ENCODE assay signal across 1 cellular context in the genomic region with DNA sequence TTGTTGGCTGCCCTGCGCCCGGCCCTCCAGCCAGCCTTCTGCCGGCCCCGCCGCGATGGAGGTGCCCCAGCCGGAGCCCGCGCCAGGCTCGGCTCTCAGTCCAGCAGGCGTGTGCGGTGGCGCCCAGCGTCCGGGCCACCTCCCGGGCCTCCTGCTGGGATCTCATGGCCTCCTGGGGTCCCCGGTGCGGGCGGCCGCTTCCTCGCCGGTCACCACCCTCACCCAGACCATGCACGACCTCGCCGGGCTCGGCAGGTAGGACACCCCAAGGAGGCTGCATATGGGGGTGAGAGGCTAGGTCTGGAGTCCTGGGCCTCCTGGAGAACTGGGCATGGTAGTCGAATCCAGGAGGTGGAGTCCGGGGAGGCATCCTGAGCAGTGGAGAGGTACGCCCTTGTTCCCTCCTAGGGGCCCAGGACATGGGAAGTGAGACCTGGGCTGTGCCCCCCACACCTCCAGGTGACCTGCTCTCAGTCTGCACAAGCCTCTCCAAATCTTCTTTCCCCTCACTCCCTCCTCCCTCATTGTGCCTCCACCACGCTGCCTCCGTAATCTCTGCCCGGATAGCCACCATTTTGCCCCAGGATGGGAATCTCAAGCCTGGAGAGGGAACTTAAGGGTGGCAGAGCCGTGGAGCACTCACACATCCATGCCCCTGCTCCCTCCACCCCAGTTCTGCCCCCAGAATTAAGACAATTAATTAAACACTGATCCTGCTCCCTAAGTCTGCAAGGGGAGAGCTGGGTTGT.
TF ChIP-seq lines count a peak whose summit lies in the region.

No MANE protein-coding gene starts in this region.

TF ChIP-seq in endothelial cell of umbilical vein, 7 proteins besides CTCF, POLR2A, EP300 and RAD21:
- no peak for TF ChIP-seq MYC (IDR thresholded peaks at IDR 0.05; ENCODE audit: low read depth, low read length)
- no peak for TF ChIP-seq GATA2 (IDR thresholded peaks at IDR 0.05; ENCODE audit: insufficient read depth, insufficient read length, low read depth, low read length)
- TF ChIP-seq JUN (IDR thresholded peaks at IDR 0.05; ENCODE audit: borderline replicate concordance, insufficient read depth, insufficient read length, low read depth), result no peak
- TF ChIP-seq FOS (IDR thresholded peaks at IDR 0.05; ENCODE audit: borderline replicate concordance, insufficient read depth, low read length), result no peak
- TF ChIP-seq POLR2AphosphoS5 (IDR thresholded peaks at IDR 0.05; ENCODE audit: insufficient read depth, low read depth, low read length), result no peak
- no peak for TF ChIP-seq EZH2 (IDR thresholded peaks at IDR 0.05; ENCODE audit: borderline replicate concordance, low read depth, low read length, severe bottlenecking)
- TF ChIP-seq, protein P1, sequence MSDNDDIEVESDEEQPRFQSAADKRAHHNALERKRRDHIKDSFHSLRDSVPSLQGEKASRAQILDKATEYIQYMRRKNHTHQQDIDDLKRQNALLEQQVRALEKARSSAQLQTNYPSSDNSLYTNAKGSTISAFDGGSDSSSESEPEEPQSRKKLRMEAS (IDR thresholded peaks at IDR 0.05; ENCODE audit: insufficient read depth, insufficient read length), result no peak
